In genomic region chr1:11706292-11706691, GRCh38 we compare ENCODE assay signal across 1 cellular context.
TF ChIP-seq lines count a peak whose summit lies in the region.

No MANE protein-coding gene starts in this region.

TF ChIP-seq in A549, 52 proteins besides CTCF, POLR2A, EP300 and RAD21 (continued from another document):
- no peak for TF ChIP-seq HMGXB4 (CRISPR knock-in tag; IDR thresholded peaks at IDR 0.05; ENCODE audit: borderline replicate concordance)
- no peak for TF ChIP-seq EHF (CRISPR knock-in tag; IDR thresholded peaks at IDR 0.05)
- TF ChIP-seq HOXA7 (CRISPR knock-in tag; IDR thresholded peaks at IDR 0.05): no peak
- TF ChIP-seq HEYL (CRISPR knock-in tag; IDR thresholded peaks at IDR 0.05): no peak
